In the genomic region with DNA sequence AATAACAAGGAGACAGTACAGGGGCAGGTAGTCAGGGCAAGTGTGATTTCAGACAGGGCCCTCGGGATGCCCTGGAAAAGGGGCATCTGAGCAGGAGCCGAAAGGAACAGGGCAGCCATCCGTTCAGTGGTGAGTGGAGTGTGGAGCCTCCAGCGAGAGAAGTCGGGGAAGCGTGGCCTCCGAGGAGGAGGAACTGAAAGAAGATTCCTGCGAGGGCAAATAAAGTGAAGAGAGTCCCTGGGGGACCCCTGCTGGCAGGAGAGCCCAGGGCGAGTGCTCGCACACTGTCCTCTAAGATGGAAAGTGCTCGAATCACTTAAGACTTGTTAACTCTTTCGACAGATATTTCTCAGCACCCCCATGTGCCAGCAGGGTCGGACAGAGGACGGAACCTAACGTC, we compare ENCODE assay signal across 1 cellular context.
TF ChIP-seq lines count a peak whose summit lies in the region.

No MANE protein-coding gene starts in this region.

TF ChIP-seq in K562, 482 proteins besides CTCF, POLR2A, EP300 and RAD21:
- TF ChIP-seq L3MBTL2 (IDR thresholded peaks at IDR 0.05) (0 out of 2 replicates have a peak, but pooled peaks have one; percentile 17), FOXA1 (IDR thresholded peaks at IDR 0.05; ENCODE audit: borderline replicate concordance) (no peak)
